In the genomic region with DNA sequence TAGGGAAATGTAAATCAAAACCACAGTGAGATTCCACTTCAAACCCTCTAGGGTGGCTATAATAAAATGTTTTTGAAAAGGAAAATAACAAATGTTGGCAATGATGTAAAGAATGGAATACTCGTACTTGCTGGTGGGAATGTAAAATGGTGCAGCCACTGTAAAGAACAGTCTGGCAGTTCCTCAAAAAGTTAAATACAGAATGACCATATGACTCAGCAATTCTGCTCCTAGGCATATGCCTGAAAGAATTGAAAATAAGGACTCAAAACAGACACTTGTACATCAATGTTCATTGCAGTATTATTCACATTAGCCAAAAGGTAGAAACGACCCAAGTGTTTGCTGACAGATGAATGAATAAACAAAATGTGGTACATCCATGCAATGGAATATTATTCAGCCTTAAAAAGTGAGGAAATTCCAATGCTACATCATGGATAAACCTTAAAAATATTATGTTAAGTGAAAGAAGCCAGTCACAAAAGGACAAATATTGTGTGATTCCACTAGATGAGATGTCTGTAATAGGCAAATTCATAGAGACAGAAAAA, we compare ENCODE assay signal across 1 cellular context.
TF ChIP-seq lines count a peak whose summit lies in the region.

No MANE protein-coding gene starts in this region.

TF ChIP-seq in SK-N-SH treated with all-trans-retinoic acid at 6 μM for 48 hours, 23 proteins besides CTCF, POLR2A, EP300 and RAD21 (continued from another document):
- TF ChIP-seq CREB5 (CRISPR knock-in tag; IDR thresholded peaks at IDR 0.05; ENCODE audit: low read depth) (no peak), ESRRG (CRISPR knock-in tag; IDR thresholded peaks at IDR 0.05) (no peak), OSR1 (CRISPR knock-in tag; IDR thresholded peaks at IDR 0.05) (no peak), ZC3H10 (CRISPR knock-in tag; IDR thresholded peaks at IDR 0.05) (no peak), ZNF8 (CRISPR knock-in tag; IDR thresholded peaks at IDR 0.05) (peak; percentile 93)
